ENCODE assay signal across 1 cellular context in genomic region chr18:32298289-32298688, GRCh38.
A peak's percentile ranks its signal among the peaks of the same experiment; 100 is the strongest.
TF ChIP-seq lines count a peak whose summit lies in the region.

No MANE protein-coding gene starts in this region.

TF ChIP-seq in SK-N-SH treated with all-trans-retinoic acid at 6 μM for 48 hours, 23 proteins besides CTCF, POLR2A, EP300 and RAD21 (continued from another document):
- TF ChIP-seq TSHZ2 (CRISPR knock-in tag; IDR thresholded peaks at IDR 0.05) = peak; percentile 58; the same call in 1 of the 2 replicates
- TF ChIP-seq CREB5 (CRISPR knock-in tag; IDR thresholded peaks at IDR 0.05; ENCODE audit: low read depth) = no peak
- no peak for TF ChIP-seq ESRRG (CRISPR knock-in tag; IDR thresholded peaks at IDR 0.05)
- no peak for TF ChIP-seq ZFP30 (CRISPR knock-in tag; IDR thresholded peaks at IDR 0.05)
- TF ChIP-seq PATZ1 (CRISPR knock-in tag; IDR thresholded peaks at IDR 0.05; ENCODE audit: borderline replicate concordance) = no peak; the same call in 1 of the 2 replicates
- peak; percentile 29; the same call in 1 of the 2 replicates for TF ChIP-seq CSRNP3 (CRISPR knock-in tag; IDR thresholded peaks at IDR 0.05)
- peak; percentile 62; the same call in 1 of the 2 replicates for TF ChIP-seq TOX (CRISPR knock-in tag; IDR thresholded peaks at IDR 0.05; ENCODE audit: borderline replicate concordance)
- no peak for TF ChIP-seq OSR1 (CRISPR knock-in tag; IDR thresholded peaks at IDR 0.05)
- TF ChIP-seq ZC3H10 (CRISPR knock-in tag; IDR thresholded peaks at IDR 0.05) = peak; percentile 17; the same call in 1 of the 2 replicates
- peak; percentile 86 for TF ChIP-seq TCF4 (CRISPR knock-in tag; IDR thresholded peaks at IDR 0.05; ENCODE audit: borderline replicate concordance)
- peak; percentile 54; the same call in 1 of the 2 replicates for TF ChIP-seq RARB (CRISPR knock-in tag; IDR thresholded peaks at IDR 0.05)
- TF ChIP-seq ZNF70 (CRISPR knock-in tag; IDR thresholded peaks at IDR 0.05) = no peak
